13 cellular contexts compared by ENCODE assay signal in the genomic region with DNA sequence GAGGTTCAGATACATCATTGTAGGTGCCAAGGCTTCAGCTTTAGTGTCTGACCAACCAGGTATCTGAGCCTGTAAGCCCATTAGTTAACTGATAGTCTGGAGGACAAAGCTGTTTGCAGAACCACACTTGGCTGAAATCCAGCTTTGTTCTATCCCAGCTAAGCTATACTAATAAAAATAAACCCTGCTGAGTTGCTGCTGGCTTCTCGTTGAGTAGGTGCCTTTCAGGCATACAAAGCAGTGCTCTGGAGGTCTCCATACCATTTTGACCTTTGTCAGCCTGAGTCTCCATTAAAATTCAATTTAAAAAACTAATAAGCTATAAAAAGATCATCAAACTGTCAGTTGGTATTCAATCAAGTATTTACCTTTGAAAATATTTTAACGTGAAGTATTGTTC. TPM values are rescaled to one million over a fixed set of nuclear protein-coding genes. Genes with fewer than 3 reads are reported as not detected.
A peak's percentile ranks its signal among the peaks of the same experiment; 100 is the strongest.
DNase-seq lines count a peak whose midpoint lies in the region; ATAC-seq and TF ChIP-seq lines count a peak whose summit lies in the region.
"Had no signal": no experiment of that assay in that cellular context is flagged by ENCODE, and none has a peak within 500 bp of the region (broad histone marks: within the 10 kb centered on the region; RNA-seq: fewer than 3 reads in every experiment).

No MANE protein-coding gene starts in this region.

- WGBS in right cardiac atrium = 50% methylated on average over 2 of the region's 2 CpGs

- H3K27me3 Mint-ChIP-seq in natural killer cell treated with Interleukin-12 subunit alpha and Interleukin-12 subunit beta and Interleukin-15 and Interleukin-18, amount 100 ng/mL, for 72 hours = peaks cover 0 to 5% of the 10 kb centered on the region in 2 donors

- TF ChIP-seq CTCF in Panc1 (IDR thresholded peaks at IDR 0.05) = no peak

- POLR2A ChIA-PET in Panc1 (lab: Charles Lee) = no interaction called here

- no TSS peak for BruUV-seq in Panc1 (replicated peaks; lab: Mats Ljungman, UMichigan)

- H3K27ac Mint-ChIP-seq in natural killer cell treated with Interleukin-12 subunit alpha and Interleukin-12 subunit beta and Interleukin-15 and Interleukin-18, amount 100 ng/mL, for 72 hours = no peak overlapping the region

- H3K4me3 Mint-ChIP-seq in natural killer cell treated with Interleukin-12 subunit alpha and Interleukin-12 subunit beta and Interleukin-15 and Interleukin-18, amount 100 ng/mL, for 72 hours = no peak overlapping the region

- no peaks in the 10 kb centered on the region for H3K27me3 ChIP-seq in Panc1 (ENCODE audit: control insufficient read depth, insufficient read depth, low read length)
- H3K27me3 ChIP-seq in right cardiac atrium (ENCODE audit: control insufficient read depth, insufficient read depth) = no peaks in the 10 kb centered on the region
- H3K27me3 ChIP-seq: gastroesophageal sphincter had no signal

- H3K4me1 ChIP-seq in Panc1 (ENCODE audit: control insufficient read depth, insufficient read depth, low read length) (peaks cover 13% of the 10 kb centered on the region; the same call in 1 of the 2 replicates), right cardiac atrium (ENCODE audit: control insufficient read depth, insufficient read depth, low read length) (peaks cover 4% of the 10 kb centered on the region)

- H3K36me3 Mint-ChIP-seq in natural killer cell treated with Interleukin-12 subunit alpha and Interleukin-12 subunit beta and Interleukin-15 and Interleukin-18, amount 100 ng/mL, for 72 hours = peaks cover 13% of the 10 kb centered on the region

- no peak overlapping the region for H3K4me3 ChIP-seq in Panc1 (ENCODE audit: low read depth in 2 of 2, low read length in 2 of 2)
- H3K4me3 ChIP-seq in right cardiac atrium (ENCODE audit: low read length) = no peak overlapping the region
- H3K4me3 ChIP-seq: gastroesophageal sphincter, lung had no signal

- H3K9me3 ChIP-seq in Panc1 (ENCODE audit: control insufficient read depth, insufficient read depth, low read depth, low read length) = no peaks in the 10 kb centered on the region
- no peaks in the 10 kb centered on the region for H3K9me3 ChIP-seq in right cardiac atrium (ENCODE audit: control insufficient read depth, low read length)
- H3K9me3 ChIP-seq: gastroesophageal sphincter had no signal

- in situ Hi-C loops in Panc1 (cut with HindIII; ENCODE audit: low pct_unique_long_range_greater_than_20kb, low sequenced_read_pairs) = no loop called here

- intact Hi-C loops in Panc1 (cut with micrococcal nuclease; ENCODE audit: unreplicated experiment) = no loop called here
- intact Hi-C loops in right cardiac atrium (cut with DNase I) = no loop called here

- CTCF ChIA-PET in Panc1 (lab: Charles Lee) = no interaction called here

- DNase-seq in DMS79 treated with DMSO at 0.1 percent for 48 hours (lab: John Stamatoyannopoulos, UW) (peak; percentile 79), NCI-H146 (lab: John Stamatoyannopoulos, UW) (peak; percentile 96), Panc1 (ENCODE audit: low read depth, low spot score) (no peak), right cardiac atrium (no peak)
- no peak for DNase-seq in natural killer cell treated with Interleukin-12 subunit alpha and Interleukin-12 subunit beta and Interleukin-15 and Interleukin-18, amount 100 ng/mL, for 72 hours (ENCODE audit: low spot score)
- DNase-seq in activated CD8-positive, alpha-beta memory T cell treated with anti-CD3 and anti-CD28 coated beads for 24 hours = no peak
- DNase-seq: activated T-cell treated with anti-CD3 and anti-CD28 coated beads, Interleukin-2, amount 50 U/mL, for 48 hours; C1 segment of cervical spinal cord; OCI-M1 had no signal

- ATAC-seq in Panc1 (peak; percentile 76), right cardiac atrium (peak; percentile 54 to 74), HG03442 (IDR thresholded peaks at IDR 0.05; ENCODE audit: unreplicated experiment) (no peak), GM19397 (IDR thresholded peaks at IDR 0.05; ENCODE audit: unreplicated experiment) (no peak)
- ATAC-seq in natural killer cell treated with Interleukin-12 subunit alpha and Interleukin-12 subunit beta and Interleukin-15 and Interleukin-18, amount 100 ng/mL, for 72 hours = no peak
- ATAC-seq: gastroesophageal sphincter had no signal

- H3K27ac ChIP-seq in Panc1 (ENCODE audit: low read length) (no peak overlapping the region), right cardiac atrium (ENCODE audit: low read length) (peak overlapping the region; percentile 42)
- H3K27ac ChIP-seq: gastroesophageal sphincter had no signal

- peaks cover 0 to 4% of the 10 kb centered on the region in 2 donors for H3K4me1 Mint-ChIP-seq in natural killer cell treated with Interleukin-12 subunit alpha and Interleukin-12 subunit beta and Interleukin-15 and Interleukin-18, amount 100 ng/mL, for 72 hours (ENCODE audit: low read depth in 2 of 2)

- no peaks in the 10 kb centered on the region for H3K9me3 Mint-ChIP-seq in natural killer cell treated with Interleukin-12 subunit alpha and Interleukin-12 subunit beta and Interleukin-15 and Interleukin-18, amount 100 ng/mL, for 72 hours

- H3K36me3 ChIP-seq in Panc1 (ENCODE audit: control insufficient read depth, insufficient read depth, low read length) = no peaks in the 10 kb centered on the region

RNA-seq across cellular contexts. Expression of gene CDCA7L, which starts 22.0 kb away (rescaled TPM):
- total RNA-seq in Panc1 (2021; ENCODE audit: unreplicated experiment) (46.1 TPM), right cardiac atrium (10 to 100 TPM; 33.6 to 89.6 (median 67.7) TPM)
- 25.7 TPM for polyA plus RNA-seq in Panc1 (2012; ENCODE audit: insufficient read length)
- 29.7 TPM for polyA plus RNA-seq in right cardiac atrium
- 10 to 100 TPM; 14.4 to 65.6 TPM for total RNA-seq in natural killer cell treated with Interleukin-12 subunit alpha and Interleukin-12 subunit beta and Interleukin-15 and Interleukin-18, amount 100 ng/mL, for 72 hours

Comparison
In these comparisons a context has a peak if more than half of its experiments do, and no peak if none do; other contexts are left out.
1. DNase-seq: peak in DMS79 treated with DMSO at 0.1 percent for 48 hours (single experiment) and NCI-H146 (single experiment); none in Panc1 (single experiment), right cardiac atrium (0 of 3), natural killer cell treated with Interleukin-12 subunit alpha and Interleukin-12 subunit beta and Interleukin-15 and Interleukin-18, amount 100 ng/mL, for 72 hours (single experiment) and activated CD8-positive, alpha-beta memory T cell treated with anti-CD3 and anti-CD28 coated beads for 24 hours (single experiment).
2. ATAC-seq: peak in Panc1 (single experiment) and right cardiac atrium (2 of 2); none in HG03442 (single experiment), natural killer cell treated with Interleukin-12 subunit alpha and Interleukin-12 subunit beta and Interleukin-15 and Interleukin-18, amount 100 ng/mL, for 72 hours (0 of 2) and GM19397 (single experiment).